ENCODE assay signal across 35 cellular contexts in genomic region chr7:122457969-122458368, GRCh38.
"Had no signal": no experiment of that assay in that cellular context is flagged by ENCODE, and none has a peak within 500 bp of the region (broad histone marks: within the 10 kb centered on the region; RNA-seq: fewer than 3 reads in every experiment).

No MANE protein-coding gene starts in this region.

- H3K27ac Mint-ChIP-seq: activated CD4-positive, alpha-beta memory T cell treated with anti-CD3 and anti-CD28 coated beads, Interleukin-2, amount 10 ng/mL, durations not matched to agents 7 days and 5 days; activated CD8-positive, alpha-beta memory T cell treated with anti-CD3 and anti-CD28 coated beads, Interleukin-2, amount 10 ng/mL, durations not matched to agents 7 days and 5 days; activated naive CD4-positive, alpha-beta T cell treated with anti-CD3 and anti-CD28 coated beads, Interleukin-2, amount 10 ng/mL, durations not matched to agents 7 days and 5 days; activated naive CD8-positive, alpha-beta T cell; activated naive CD8-positive, alpha-beta T cell treated with anti-CD3 and anti-CD28 coated beads, Interleukin-2, amount 50 U/mL, for 24 hours; brain had no signal

- H3K27ac ChIP-seq: VCaP had no signal

- DNase-seq: activated CD4-positive, alpha-beta memory T cell treated with anti-CD3 and anti-CD28 coated beads, Interleukin-2, amount 10 ng/mL, durations not matched to agents 7 days and 5 days; activated CD4-positive, alpha-beta T cell treated with anti-CD3 and anti-CD28 coated beads for 1 hour; activated CD4-positive, alpha-beta T cell treated with anti-CD3 and anti-CD28 coated beads for 48 hours; activated CD4-positive, CD25-positive, alpha-beta regulatory T cell; activated CD8-positive, alpha-beta memory T cell treated with anti-CD3 and anti-CD28 coated beads for 24 hours; activated CD8-positive, alpha-beta memory T cell treated with anti-CD3 and anti-CD28 coated beads, Interleukin-2, amount 10 ng/mL, durations not matched to agents 7 days and 5 days; activated CD8-positive, alpha-beta memory T cell treated with anti-CD3 and anti-CD28 coated beads, Interleukin-2, amount 50 U/mL, for 48 hours; activated effector memory CD4-positive, alpha-beta T cell treated with Interleukin-2 at 50 U/mL for 16 hours; activated naive CD4-positive, alpha-beta T cell treated with anti-CD3 and anti-CD28 coated beads, Interleukin-2, amount 10 ng/mL, durations not matched to agents 7 days and 5 days; activated naive CD8-positive, alpha-beta T cell treated with anti-CD3 and anti-CD28 coated beads, Interleukin-2, amount 50 U/mL, for 24 hours; activated T-cell treated with anti-CD3 and anti-CD28 coated beads, Interleukin-2, amount 50 U/mL, for 48 hours; anterior cingulate cortex; caudate nucleus; cerebellar nuclear complex; Karpas-422; KBM-7; NCI-H1048; NCI-H1105 treated with DMSO at 0.1 percent for 48 hours; NCI-H1436 treated with DMSO at 0.1 percent for 48 hours; NCI-H1694 treated with DMSO at 0.1 percent for 48 hours; NCI-H2029; NCI-H2107; NCI-H2227 treated with DMSO at 0.1 percent for 48 hours; NCI-H446; NCI-H510A treated with DMSO at 0.1 percent for 48 hours; NCI-H526 treated with DMSO at 0.1 percent for 48 hours; NK-92 treated with Interleukin-12 subunit alpha and Interleukin-12 subunit beta, amount 100 ng/mL, for 24 hours; Right ventricle myocardium superior; SW 1271; T-helper 1 cell; T-helper 2 cell; T-helper 9 cell had no signal

- H3K27me3 Mint-ChIP-seq: activated CD4-positive, alpha-beta memory T cell treated with anti-CD3 and anti-CD28 coated beads, Interleukin-2, amount 10 ng/mL, durations not matched to agents 7 days and 5 days; activated CD8-positive, alpha-beta memory T cell treated with anti-CD3 and anti-CD28 coated beads, Interleukin-2, amount 10 ng/mL, durations not matched to agents 7 days and 5 days; activated naive CD4-positive, alpha-beta T cell treated with anti-CD3 and anti-CD28 coated beads, Interleukin-2, amount 10 ng/mL, durations not matched to agents 7 days and 5 days; activated naive CD8-positive, alpha-beta T cell; activated naive CD8-positive, alpha-beta T cell treated with anti-CD3 and anti-CD28 coated beads, Interleukin-2, amount 50 U/mL, for 24 hours; brain had no signal

- H3K4me3 Mint-ChIP-seq: activated CD4-positive, alpha-beta memory T cell treated with anti-CD3 and anti-CD28 coated beads, Interleukin-2, amount 10 ng/mL, durations not matched to agents 7 days and 5 days; activated CD8-positive, alpha-beta memory T cell treated with anti-CD3 and anti-CD28 coated beads, Interleukin-2, amount 10 ng/mL, durations not matched to agents 7 days and 5 days; activated naive CD4-positive, alpha-beta T cell treated with anti-CD3 and anti-CD28 coated beads, Interleukin-2, amount 10 ng/mL, durations not matched to agents 7 days and 5 days; activated naive CD8-positive, alpha-beta T cell; activated naive CD8-positive, alpha-beta T cell treated with anti-CD3 and anti-CD28 coated beads, Interleukin-2, amount 50 U/mL, for 24 hours; brain had no signal

- H3K4me1 Mint-ChIP-seq: activated CD4-positive, alpha-beta memory T cell treated with anti-CD3 and anti-CD28 coated beads, Interleukin-2, amount 10 ng/mL, durations not matched to agents 7 days and 5 days; activated CD8-positive, alpha-beta memory T cell treated with anti-CD3 and anti-CD28 coated beads, Interleukin-2, amount 10 ng/mL, durations not matched to agents 7 days and 5 days; activated naive CD4-positive, alpha-beta T cell treated with anti-CD3 and anti-CD28 coated beads, Interleukin-2, amount 10 ng/mL, durations not matched to agents 7 days and 5 days; activated naive CD8-positive, alpha-beta T cell treated with anti-CD3 and anti-CD28 coated beads, Interleukin-2, amount 50 U/mL, for 24 hours; brain had no signal

- H3K9me3 Mint-ChIP-seq: activated CD4-positive, alpha-beta memory T cell treated with anti-CD3 and anti-CD28 coated beads, Interleukin-2, amount 10 ng/mL, durations not matched to agents 7 days and 5 days; activated naive CD4-positive, alpha-beta T cell treated with anti-CD3 and anti-CD28 coated beads, Interleukin-2, amount 10 ng/mL, durations not matched to agents 7 days and 5 days; activated naive CD8-positive, alpha-beta T cell treated with anti-CD3 and anti-CD28 coated beads, Interleukin-2, amount 50 U/mL, for 24 hours; brain had no signal

- H3K36me3 Mint-ChIP-seq: activated CD8-positive, alpha-beta memory T cell treated with anti-CD3 and anti-CD28 coated beads, Interleukin-2, amount 10 ng/mL, durations not matched to agents 7 days and 5 days; activated naive CD4-positive, alpha-beta T cell treated with anti-CD3 and anti-CD28 coated beads, Interleukin-2, amount 10 ng/mL, durations not matched to agents 7 days and 5 days; activated naive CD8-positive, alpha-beta T cell; brain had no signal
